ENCODE assay signal across 8 cellular contexts in genomic region chr3:179071161-179071568, GRCh38. TPM values are rescaled to one million over a fixed set of nuclear protein-coding genes. Genes with fewer than 3 reads are reported as not detected.
DNase-seq lines count a peak whose midpoint lies in the region; ATAC-seq and TF ChIP-seq lines count a peak whose summit lies in the region.

No MANE protein-coding gene starts in this region.

- H3K4me3 ChIP-seq in BE2C (ENCODE audit: low read depth, low read length), result peak overlapping the region; percentile 91

- H3K27ac Mint-ChIP-seq in immature natural killer cell, result peak overlapping the region; percentile 85 to 94 (median 89)

- H3K9me3 Mint-ChIP-seq in immature natural killer cell, result no peaks in the 10 kb centered on the region

- H3K9me3 ChIP-seq in BE2C, result no peaks in the 10 kb centered on the region

- no peak for TF ChIP-seq CTCF in BE2C (IDR thresholded peaks at IDR 0.05; ENCODE audit: low read depth, low read length)

- H3K36me3 ChIP-seq in BE2C, result no peaks in the 10 kb centered on the region; the same call in none of the 2 replicates

- peaks cover 12% of the 10 kb centered on the region for H3K4me1 ChIP-seq in BE2C

- peak overlapping the region; percentile 10 for H3K27ac ChIP-seq in angular gyrus (ENCODE audit: low read depth, low read length)

- DNase-seq in BE2C (no peak), immature natural killer cell (no peak), GM19238 (ENCODE audit: insufficient read length, low spot score) (no peak)
- peak; percentile 10 to 43 for DNase-seq in stimulated activated CD4-positive, alpha-beta T cell treated with anti-CD3 and anti-CD28 coated beads, Interleukin-1b, Interleukin-23, amount 100 ng/mL, for 1 hour (ENCODE audit: low read depth in 2 of 2)

- no peaks in the 10 kb centered on the region for H3K27me3 ChIP-seq in BE2C

- peaks cover 6 to 8% (median 8%) of the 10 kb centered on the region in 3 donors for H3K36me3 Mint-ChIP-seq in immature natural killer cell

- H3K4me1 Mint-ChIP-seq in immature natural killer cell, result peaks cover 31 to 56% of the 10 kb centered on the region in 2 donors

- peak overlapping the region; percentile 94 to 97 (median 96) for H3K4me3 Mint-ChIP-seq in immature natural killer cell

- H3K27me3 Mint-ChIP-seq in immature natural killer cell (ENCODE audit: low read depth in 3 of 3), result peaks cover 3 to 9% (median 3%) of the 10 kb centered on the region in 3 donors

- ATAC-seq in GM19351 (IDR thresholded peaks at IDR 0.05; ENCODE audit: unreplicated experiment) (peak; percentile 27), HG03439 (IDR thresholded peaks at IDR 0.05; ENCODE audit: unreplicated experiment) (peak; percentile 49), SK-N-SH treated with all-trans-retinoic acid at 6 μM for 48 hours (peak; percentile 63)

TF ChIP-seq in SK-N-SH treated with all-trans-retinoic acid at 6 μM for 48 hours, 23 proteins besides CTCF, POLR2A, EP300 and RAD21:
- peak; percentile 43; the same call in 1 of the 2 replicates for TF ChIP-seq CSDC2 (CRISPR knock-in tag; IDR thresholded peaks at IDR 0.05)
- no peak for TF ChIP-seq RARB (CRISPR knock-in tag; IDR thresholded peaks at IDR 0.05)
- TF ChIP-seq PATZ1 (CRISPR knock-in tag; IDR thresholded peaks at IDR 0.05; ENCODE audit: borderline replicate concordance), result no peak

RNA-seq across cellular contexts. Expression of gene ZMAT3, which starts 0.4 kb away (rescaled TPM):
- 3.1 TPM for polyA plus RNA-seq in BE2C (2012; ENCODE audit: insufficient read depth, insufficient read length, low read depth)
- 10 to 100 TPM; 16.1 to 21.6 (median 20.8) TPM for polyA plus RNA-seq in immature natural killer cell

Comparison
In these comparisons a context has a peak if more than half of its experiments do, and no peak if none do; other contexts are left out.
1. DNase-seq: peak in stimulated activated CD4-positive, alpha-beta T cell treated with anti-CD3 and anti-CD28 coated beads, Interleukin-1b, Interleukin-23, amount 100 ng/mL, for 1 hour (2 of 2); none in BE2C (single experiment), immature natural killer cell (0 of 3) and GM19238 (single experiment).
2. Peak in every context shown above with its lines, with median percentiles within 50 percentile points of each other: ATAC-seq.